ENCODE assay signal across 30 cellular contexts in genomic region chr11:71370020-71370747, GRCh38.
"Had no signal": no experiment of that assay in that cellular context is flagged by ENCODE, and none has a peak within 500 bp of the region (broad histone marks: within the 10 kb centered on the region; RNA-seq: fewer than 3 reads in every experiment).

No MANE protein-coding gene starts in this region.

- H3K9ac ChIP-seq: parathyroid adenoma had no signal

- H3K4me3 Mint-ChIP-seq: naive B cell; naive thymus-derived CD8-positive, alpha-beta T cell; natural killer cell treated with Interleukin-12 subunit alpha and Interleukin-12 subunit beta and Interleukin-15 and Interleukin-18, amount 100 ng/mL, for 72 hours; nephron progenitor cell; neural crest cell; stimulated activated memory B cell treated with anti-CD40 and anti-IgM and Interleukin-4, amounts not matched to agents 10 μg/mL and 1 μg/mL and 100 μg/mL, for 72 hours; stimulated activated naive CD8-positive, alpha-beta T cell treated with anti-CD3 and anti-CD28 coated beads, Interleukin-15, amount 100 ng/mL, for 72 hours; type B pancreatic cell had no signal

- H3K4me3 ChIP-seq: ovary, psoas muscle, skin epidermis, smooth muscle cell, spleen, suprapubic skin, testis, tibial artery, transverse colon, upper lobe of right lung, uterus had no signal

- H3K4me1 Mint-ChIP-seq: neural crest cell; stimulated activated naive CD8-positive, alpha-beta T cell treated with anti-CD3 and anti-CD28 coated beads, Interleukin-15, amount 100 ng/mL, for 72 hours had no signal

- H3K27ac Mint-ChIP-seq: naive B cell; naive thymus-derived CD8-positive, alpha-beta T cell; natural killer cell treated with Interleukin-12 subunit alpha and Interleukin-12 subunit beta and Interleukin-15 and Interleukin-18, amount 100 ng/mL, for 72 hours; nephron progenitor cell; progenitor cell of endocrine pancreas; stimulated activated memory B cell treated with anti-CD40 and anti-IgM and Interleukin-4, amounts not matched to agents 10 μg/mL and 1 μg/mL and 100 μg/mL, for 72 hours; stimulated activated naive CD8-positive, alpha-beta T cell treated with anti-CD3 and anti-CD28 coated beads, Interleukin-15, amount 100 ng/mL, for 72 hours; type B pancreatic cell had no signal

- H3K27ac ChIP-seq: ovary, parathyroid adenoma, psoas muscle, skin epidermis, spleen, suprapubic skin, testis, tibial artery, transverse colon, upper lobe of right lung, uterus had no signal

- DNase-seq: naive B cell; naive thymus-derived CD8-positive, alpha-beta T cell; nephron progenitor cell; ovary; psoas muscle; right cardiac atrium; spleen; stimulated activated CD4-positive, alpha-beta T cell treated with anti-CD3 and anti-CD28 coated beads, Interleukin-12 subunit alpha, Interleukin-12 subunit beta, amount 100 ng/mL, for 4 hours; stimulated activated CD4-positive, alpha-beta T cell treated with anti-CD3 and anti-CD28 coated beads, Interleukin-1b, Interleukin-23, amount 100 ng/mL, for 48 hours; stimulated activated CD4-positive, alpha-beta T cell treated with anti-CD3 and anti-CD28 coated beads, Interleukin-4, amount 100 ng/mL, for 1 hour; stimulated activated CD4-positive, alpha-beta T cell treated with anti-CD3 and anti-CD28 coated beads, Interleukin-4, amount 100 ng/mL, for 4 hours; stimulated activated CD8-positive, alpha-beta memory T cell treated with anti-CD3 and anti-CD28 coated beads, Interleukin-4, amount 100 ng/mL, for 48 hours; stimulated activated naive CD4-positive, alpha-beta T cell; stimulated activated naive CD8-positive, alpha-beta T cell treated with anti-CD3 and anti-CD28 coated beads, Interleukin-15, amount 100 ng/mL, for 72 hours; stimulated activated naive CD8-positive, alpha-beta T cell treated with anti-CD3 and anti-CD28 coated beads, Interleukin-15, Interleukin-2, amounts not matched to agents 100 U/mL and 50 U/mL, for 24 hours; testis; tibial artery; transverse colon; upper lobe of right lung; uterus had no signal

- H3K9me3 ChIP-seq: ovary, psoas muscle, spleen, suprapubic skin, testis, tibial artery, transverse colon, upper lobe of right lung, uterus had no signal

- H3K4me1 ChIP-seq: parathyroid adenoma, psoas muscle, suprapubic skin, testis, tibial artery, transverse colon, upper lobe of right lung, uterus had no signal

- H3K9me3 Mint-ChIP-seq: natural killer cell treated with Interleukin-12 subunit alpha and Interleukin-12 subunit beta and Interleukin-15 and Interleukin-18, amount 100 ng/mL, for 72 hours; nephron progenitor cell; stimulated activated memory B cell treated with anti-CD40 and anti-IgM and Interleukin-4, amounts not matched to agents 10 μg/mL and 1 μg/mL and 100 μg/mL, for 72 hours; type B pancreatic cell had no signal

- H3K27me3 ChIP-seq: ovary, testis, transverse colon, upper lobe of right lung, uterus had no signal

- H3K79me2 ChIP-seq: parathyroid adenoma had no signal

- ATAC-seq: naive thymus-derived CD8-positive, alpha-beta T cell; natural killer cell treated with Interleukin-12 subunit alpha and Interleukin-12 subunit beta and Interleukin-15 and Interleukin-18, amount 100 ng/mL, for 72 hours; psoas muscle; right cardiac atrium; sciatic nerve; stimulated activated memory B cell treated with anti-CD40 and anti-IgM and Interleukin-4, amounts not matched to agents 10 μg/mL and 1 μg/mL and 100 μg/mL, for 72 hours; stimulated activated naive CD8-positive, alpha-beta T cell treated with anti-CD3 and anti-CD28 coated beads, Interleukin-15, amount 100 ng/mL, for 72 hours; stimulated activated naive CD8-positive, alpha-beta T cell treated with anti-CD3 and anti-CD28 coated beads, Interleukin-15, Interleukin-2, amounts not matched to agents 100 U/mL and 50 U/mL, for 24 hours; upper lobe of right lung had no signal

- H3K36me3 ChIP-seq: ovary, spleen, suprapubic skin, tibial artery, transverse colon, upper lobe of right lung, uterus had no signal

- H3K4me2 ChIP-seq: smooth muscle cell had no signal

- H2AFZ ChIP-seq: parathyroid adenoma had no signal
